9 cellular contexts compared by ENCODE assay signal in genomic region chr17:35314415-35315216, GRCh38. TPM values are rescaled to one million over a fixed set of nuclear protein-coding genes. Genes with fewer than 3 reads are reported as not detected.
DNase-seq lines count a peak whose midpoint lies in the region; ATAC-seq and TF ChIP-seq lines count a peak whose summit lies in the region.
"Had no signal": no experiment of that assay in that cellular context is flagged by ENCODE, and none has a peak within 500 bp of the region (broad histone marks: within the 10 kb centered on the region; RNA-seq: fewer than 3 reads in every experiment).

No MANE protein-coding gene starts in this region.

- no peak for ATAC-seq in effector memory CD8-positive, alpha-beta T cell (replicated peaks)
- ATAC-seq in GM18909 (IDR thresholded peaks at IDR 0.05; ENCODE audit: poor library complexity, unreplicated experiment) = no peak

- TF ChIP-seq CTCF in HEK293 (tag by site-specific recombination; IDR thresholded peaks at IDR 0.05) = no peak
- TF ChIP-seq CTCF in neural progenitor cell (IDR thresholded peaks at IDR 0.05) = no peak
- no peak for TF ChIP-seq CTCF in hepatocyte (IDR thresholded peaks at IDR 0.05; ENCODE audit: poor library complexity)

- no peak overlapping the region for H3K27ac ChIP-seq in BLaER1 treated with 17β-estradiol and CSF1 and Interleukin-3, amounts not matched to agents 10 nM and 100 nM
- H3K27ac ChIP-seq in HEK293 (ENCODE audit: extremely low read depth, low read depth, low read length) (no peak overlapping the region), neural progenitor cell (no peak overlapping the region), hepatocyte (no peak overlapping the region)

- H3K27me3 ChIP-seq in BLaER1 treated with 17β-estradiol and CSF1 and Interleukin-3, amounts not matched to agents 10 nM and 100 nM = no peaks in the 10 kb centered on the region
- H3K27me3 ChIP-seq in neural progenitor cell (peaks cover 15% of the 10 kb centered on the region), hepatocyte (peaks cover 6% of the 10 kb centered on the region)

- no peak overlapping the region; a peak in 1 of 22 replicates for H3K9ac ChIP-seq in BLaER1 treated with 17β-estradiol and CSF1 and Interleukin-3, amounts not matched to agents 10 nM and 100 nM
- H3K9ac ChIP-seq in neural progenitor cell = no peak overlapping the region

- peak overlapping the region; percentile 64 to 96 (median 87); a peak in 21 of 22 replicates for H3K4me2 ChIP-seq in BLaER1 treated with 17β-estradiol and CSF1 and Interleukin-3, amounts not matched to agents 10 nM and 100 nM
- H3K4me2 ChIP-seq in neural progenitor cell (no peak overlapping the region), hepatocyte (no peak overlapping the region)

- CTCF ChIA-PET in HEK293 (lab: Yijun Ruan, JAX) = interaction anchor here (1.0 to 11.4 kb wide), 5 partner anchors 11 to 298 kb away, joined by 4 to 236 read pairs (median 17); partner anchors contain the start of gene SLFN12L

- no peaks in the 10 kb centered on the region for H3K9me3 Mint-ChIP-seq in effector memory CD8-positive, alpha-beta T cell
- no peaks in the 10 kb centered on the region for H3K9me3 Mint-ChIP-seq in neural progenitor cell

- H3K4me1 ChIP-seq in BLaER1 treated with 17β-estradiol and CSF1 and Interleukin-3, amounts not matched to agents 10 nM and 100 nM = peaks cover 20 to 29% (median 25%) of the 10 kb centered on the region in 10 experiments
- H3K4me1 ChIP-seq in HEK293 (ENCODE audit: control insufficient read depth, insufficient read depth, low read length) = no peaks in the 10 kb centered on the region
- no peaks in the 10 kb centered on the region for H3K4me1 ChIP-seq in neural progenitor cell
- H3K4me1 ChIP-seq in hepatocyte (ENCODE audit: insufficient read depth) = no peaks in the 10 kb centered on the region

- peak overlapping the region; percentile 99 for H3K27ac Mint-ChIP-seq in effector memory CD8-positive, alpha-beta T cell
- no peak overlapping the region for H3K27ac Mint-ChIP-seq in neural progenitor cell

- H3K4me3 Mint-ChIP-seq in effector memory CD8-positive, alpha-beta T cell = peak overlapping the region; percentile 99 to 100
- no peak overlapping the region for H3K4me3 Mint-ChIP-seq in neural progenitor cell

- no peaks in the 10 kb centered on the region for H3K79me2 ChIP-seq in neural progenitor cell (ENCODE audit: low read depth)
- H3K79me2 ChIP-seq in hepatocyte = no peaks in the 10 kb centered on the region

- H3K36me3 Mint-ChIP-seq in effector memory CD8-positive, alpha-beta T cell (ENCODE audit: insufficient read depth) = peaks cover 19% of the 10 kb centered on the region
- no peaks in the 10 kb centered on the region for H3K36me3 Mint-ChIP-seq in neural progenitor cell

- no peak for DNase-seq in effector memory CD8-positive, alpha-beta T cell
- DNase-seq in neural progenitor cell (ENCODE audit: low spot score) (no peak), hippocampal formation (lab: John Stamatoyannopoulos, UW) (no peak), hepatocyte (ENCODE audit: low spot score) (no peak), NCI-H2171 treated with DMSO at 0.1 percent for 48 hours (lab: John Stamatoyannopoulos, UW) (no peak)
- DNase-seq: NCI-H1417 had no signal

- peaks cover 0 to 7% (median 2%) of the 10 kb centered on the region in 11 experiments; a peak in 13 of 22 replicates for H3K9me3 ChIP-seq in BLaER1 treated with 17β-estradiol and CSF1 and Interleukin-3, amounts not matched to agents 10 nM and 100 nM (replicated peaks in 1 of 11)
- H3K9me3 ChIP-seq in HEK293 (ENCODE audit: control insufficient read depth, insufficient read depth, low read depth, low read length) (no peaks in the 10 kb centered on the region), neural progenitor cell (ENCODE audit: low read depth) (no peaks in the 10 kb centered on the region), hepatocyte (ENCODE audit: low read depth) (no peaks in the 10 kb centered on the region)

- POLR2A ChIA-PET in HEK293 (lab: Yijun Ruan, JAX) = no interaction called here

- no peaks in the 10 kb centered on the region for H4K20me1 ChIP-seq in BLaER1 treated with 17β-estradiol and CSF1 and Interleukin-3, amounts not matched to agents 10 nM and 100 nM
- H4K20me1 ChIP-seq in neural progenitor cell (ENCODE audit: low read depth) (no peaks in the 10 kb centered on the region), hepatocyte (ENCODE audit: insufficient read depth, poor library complexity, severe bottlenecking) (no peaks in the 10 kb centered on the region)

- H3K4me1 Mint-ChIP-seq in effector memory CD8-positive, alpha-beta T cell (ENCODE audit: low read depth in 2 of 2) = peaks cover 50 to 63% of the 10 kb centered on the region in 2 donors
- H3K4me1 Mint-ChIP-seq in neural progenitor cell = no peaks in the 10 kb centered on the region

- H3K27me3 Mint-ChIP-seq in effector memory CD8-positive, alpha-beta T cell = no peaks in the 10 kb centered on the region
- peaks cover 8% of the 10 kb centered on the region for H3K27me3 Mint-ChIP-seq in neural progenitor cell (ENCODE audit: insufficient read depth, low read depth)

- H3F3A ChIP-seq in neural progenitor cell (ENCODE audit: low read depth) = no peaks in the 10 kb centered on the region

- H3K36me3 ChIP-seq in BLaER1 treated with 17β-estradiol and CSF1 and Interleukin-3, amounts not matched to agents 10 nM and 100 nM = no peaks in the 10 kb centered on the region
- H3K36me3 ChIP-seq in HEK293 (ENCODE audit: control insufficient read depth in 2 of 2, insufficient read depth in 1 of 2, low read length in 2 of 2) (no peaks in the 10 kb centered on the region), neural progenitor cell (no peaks in the 10 kb centered on the region), hepatocyte (replicated peaks; ENCODE audit: insufficient read depth, low read depth) (no peaks in the 10 kb centered on the region)

- peak overlapping the region; percentile 28 for H2AFZ ChIP-seq in neural progenitor cell (replicated peaks)
- H2AFZ ChIP-seq in hepatocyte = no peak overlapping the region

- peak overlapping the region in 3 of 10 experiments; percentile 54 to 68 (median 60); a peak in 4 of 20 replicates for H3K4me3 ChIP-seq in BLaER1 treated with 17β-estradiol and CSF1 and Interleukin-3, amounts not matched to agents 10 nM and 100 nM
- H3K4me3 ChIP-seq in HEK293 (ENCODE audit: low read depth, low read length) = no peak overlapping the region
- no peak overlapping the region for H3K4me3 ChIP-seq in neural progenitor cell
- H3K4me3 ChIP-seq in hepatocyte = no peak overlapping the region

- WGBS in hepatocyte (ENCODE audit: low lambda C conversion rate, missing lambda C conversion rate) = 73% methylated on average over 9 of the region's 9 CpGs

- H3K9me2 ChIP-seq in hepatocyte (replicated peaks; ENCODE audit: insufficient read depth) = no peaks in the 10 kb centered on the region

TF ChIP-seq in HEK293, 187 proteins besides CTCF, POLR2A, EP300 and RAD21:
- 0 out of 2 replicates have a peak, but pooled peaks have one; percentile 54 for TF ChIP-seq SCRT2 (tag by site-specific recombination; IDR thresholded peaks at IDR 0.05)
- no peak for TF ChIP-seq KLF17 (tag by site-specific recombination; IDR thresholded peaks at IDR 0.05)
- TF ChIP-seq ZNF132 (tag by site-specific recombination; IDR thresholded peaks at IDR 0.05; ENCODE audit: borderline replicate concordance) = no peak
- TF ChIP-seq ZNF692 (tag by site-specific recombination; IDR thresholded peaks at IDR 0.05) = peak; percentile 55; the same call in 1 of the 2 replicates
- TF ChIP-seq BCL11A (tag by site-specific recombination; IDR thresholded peaks at IDR 0.05; ENCODE audit: low read depth) = no peak

RNA-seq across cellular contexts. Expression of gene SLFN11, which starts 58.8 kb away (rescaled TPM):
- total RNA-seq in neural progenitor cell (ENCODE audit: low replicate concordance) (0.02 and 0.71 TPM in 2 replicates), hepatocyte (6.3 and 8.3 TPM in 2 replicates)
- 1.4 and 2.5 TPM in 2 replicates for polyA plus RNA-seq in hepatocyte

Comparison
In these comparisons a context has a peak if more than half of its experiments do, and no peak if none do; other contexts are left out.
1. H3K4me2 ChIP-seq: peak in BLaER1 treated with 17β-estradiol and CSF1 and Interleukin-3, amounts not matched to agents 10 nM and 100 nM (11 of 11); none in neural progenitor cell (single experiment) and hepatocyte (single experiment).